ENCODE assay signal across 11 cellular contexts in genomic region chr12:25585021-25585523, GRCh38. TPM values are rescaled to one million over a fixed set of nuclear protein-coding genes. Genes with fewer than 3 reads are reported as not detected.
DNase-seq lines count a peak whose midpoint lies in the region; ATAC-seq, FAIRE-seq and TF ChIP-seq lines count a peak whose summit lies in the region.
"Had no signal": no experiment of that assay in that cellular context is flagged by ENCODE, and none has a peak within 500 bp of the region (broad histone marks: within the 10 kb centered on the region; RNA-seq: fewer than 3 reads in every experiment).

No MANE protein-coding gene starts in this region.

- no peaks in the 10 kb centered on the region for H3K9me3 ChIP-seq in kidney (ENCODE audit: control insufficient read depth in 1 of 2, low read length in 2 of 2)

- no peak for ATAC-seq in GM18868 (IDR thresholded peaks at IDR 0.05; ENCODE audit: unreplicated experiment)

- H3K27ac ChIP-seq in kidney (ENCODE audit: low read depth in 2 of 2, low read length in 2 of 2), result no peak overlapping the region

- H3K9ac ChIP-seq in kidney (ENCODE audit: low read length in 2 of 2), result no peak overlapping the region

- no peaks in the 10 kb centered on the region for H3K4me1 ChIP-seq in kidney (ENCODE audit: control insufficient read depth in 1 of 2, insufficient read depth in 1 of 2, low read depth in 1 of 2, low read length in 2 of 2)

- H3K36me3 ChIP-seq in kidney (ENCODE audit: control insufficient read depth in 1 of 2, insufficient read depth in 2 of 2, low read length in 2 of 2), result no peaks in the 10 kb centered on the region

- DNase-seq in M059J (ENCODE audit: low read depth), result peak; percentile 18
- DNase-seq in cerebellar cortex (ENCODE audit: low spot score), result peak; percentile 12
- no peak for DNase-seq in kidney
- peak; percentile 50 for DNase-seq in stromal cell of bone marrow (ENCODE audit: low read depth)
- DNase-seq in activated naive CD4-positive, alpha-beta T cell (lab: John Stamatoyannopoulos, UW), result no peak
- no peak for DNase-seq in SIG-M5 (lab: John Stamatoyannopoulos, UW)
- DNase-seq in NK-92 (lab: John Stamatoyannopoulos, UW; ENCODE audit: unreplicated experiment), result no peak
- DNase-seq: immature natural killer cell had no signal

- TF ChIP-seq CTCF in kidney (IDR thresholded peaks at IDR 0.05; ENCODE audit: borderline replicate concordance, extremely low read depth, insufficient read depth), result no peak

- no peak overlapping the region for H3K4me3 ChIP-seq in kidney (ENCODE audit: low read length in 2 of 2)

- FAIRE-seq in kidney (lab: Jason Lieb, UNC), result peak; percentile 42
- FAIRE-seq: TTC549 had no signal

- intact Hi-C loops in kidney (cut with DNase I), result no loop called here

RNA-seq across cellular contexts. Expression of gene LMNTD1, which starts 32.0 kb away (rescaled TPM):
- 0.32 and 2.2 TPM in 2 replicates for total RNA-seq in M059J (2014; rRNA removed; shearing (Covaris generic))
- total RNA-seq in kidney, result not detected
- not detected for polyA plus RNA-seq in kidney (ENCODE audit: insufficient read depth, low read depth, low replicate concordance)
- total RNA-seq: pulmonary artery endothelial cell had no signal
- polyA plus RNA-seq: immature natural killer cell had no signal

Comparison
In these comparisons a context has a peak if more than half of its experiments do, and no peak if none do; other contexts are left out.
1. DNase-seq: peak in M059J (single experiment), cerebellar cortex (single experiment) and stromal cell of bone marrow (single experiment); none in kidney (single experiment), activated naive CD4-positive, alpha-beta T cell (0 of 4), SIG-M5 (single experiment) and NK-92 (single experiment).